In the genomic region with DNA sequence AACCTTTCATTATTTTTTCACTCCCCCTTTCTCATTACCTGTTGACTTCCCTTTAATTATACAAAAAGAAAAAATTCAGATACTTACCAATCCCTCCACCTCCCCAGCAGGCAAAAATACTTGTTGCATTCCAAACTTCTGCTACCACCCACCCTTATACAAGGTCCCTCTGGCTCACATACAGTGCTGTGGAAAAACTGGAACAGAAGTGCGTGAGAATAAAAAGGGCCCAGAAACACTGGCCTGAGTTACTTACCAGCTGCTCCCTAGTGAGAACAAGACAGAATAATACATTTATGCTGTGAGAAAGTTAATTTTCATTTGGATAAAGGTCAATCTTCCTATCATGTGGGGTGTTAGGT, we compare ENCODE assay signal across 18 cellular contexts. TPM values are rescaled to one million over a fixed set of nuclear protein-coding genes. Genes with fewer than 3 reads are reported as not detected.
DNase-seq lines count a peak whose midpoint lies in the region; ATAC-seq and TF ChIP-seq lines count a peak whose summit lies in the region.
"Had no signal": no experiment of that assay in that cellular context is flagged by ENCODE, and none has a peak within 500 bp of the region (broad histone marks: within the 10 kb centered on the region; RNA-seq: fewer than 3 reads in every experiment).

No MANE protein-coding gene starts in this region.

- DNase-seq in GM03348 (ENCODE audit: low spot score) (peak; percentile 31), IMR-90 (no peak), mammary epithelial cell (no peak), gastrocnemius medialis (no peak), retina (no peak), KBM-7 (no peak)
- DNase-seq: ACHN, AML-193, DND-41, MV-4-11, NCI-H1694 treated with DMSO at 0.1 percent for 48 hours, NCI-H510A treated with DMSO at 0.1 percent for 48 hours, NCI-H82, RPMI8226, SIG-M5 had no signal

- no peak for ATAC-seq in IMR-90 (ENCODE audit: low read depth)
- ATAC-seq in gastrocnemius medialis, result no peak
- no peak for ATAC-seq in HG03457 (IDR thresholded peaks at IDR 0.05; ENCODE audit: unreplicated experiment)

- peaks cover 45% of the 10 kb centered on the region for H4K20me1 ChIP-seq in IMR-90 (ENCODE audit: insufficient read depth, low read length)
- H4K20me1 ChIP-seq in mammary epithelial cell (ENCODE audit: insufficient read depth, low read length), result no peaks in the 10 kb centered on the region

- no peaks in the 10 kb centered on the region for H3K9me3 ChIP-seq in IMR-90 (ENCODE audit: control insufficient read depth, insufficient read depth, low read length)
- no peaks in the 10 kb centered on the region for H3K9me3 ChIP-seq in mammary epithelial cell (replicated peaks; ENCODE audit: insufficient read depth, low read length)
- no peaks in the 10 kb centered on the region for H3K9me3 ChIP-seq in gastrocnemius medialis

- BruUV-seq in IMR-90 (replicated peaks; lab: Mats Ljungman, UMichigan), result no TSS peak
- BruUV-seq in mammary epithelial cell (replicated peaks; lab: Mats Ljungman, UMichigan), result TSS peak; percentile 32

- no peak overlapping the region for H2BK120ac ChIP-seq in IMR-90 (ENCODE audit: low read depth, low read length)

- peaks cover 98% of the 10 kb centered on the region for H3K79me2 ChIP-seq in mammary epithelial cell (ENCODE audit: insufficient read depth, low read length)

- H3K9ac ChIP-seq in IMR-90 (ENCODE audit: low read depth, low read length), result no peak overlapping the region
- no peak overlapping the region for H3K9ac ChIP-seq in mammary epithelial cell (ENCODE audit: insufficient read depth, low read length)

- H3K4me1 ChIP-seq in IMR-90 (ENCODE audit: control insufficient read depth, insufficient read depth, low read length), result peaks cover 9% of the 10 kb centered on the region
- no peaks in the 10 kb centered on the region for H3K4me1 ChIP-seq in mammary epithelial cell (ENCODE audit: insufficient read depth, low read length)
- H3K4me1 ChIP-seq in gastrocnemius medialis, result peaks cover 60 to 61% of the 10 kb centered on the region in 2 donors

- no peak overlapping the region for H2BK20ac ChIP-seq in IMR-90 (ENCODE audit: low read depth, low read length)

- H2BK15ac ChIP-seq in IMR-90 (ENCODE audit: low read depth, low read length), result no peak overlapping the region

- H3K14ac ChIP-seq in IMR-90 (replicated peaks; ENCODE audit: low read depth, low read length), result 0 out of 2 replicates have a peak overlapping the region, but pooled peaks have one; percentile 40

- H3K4me2 ChIP-seq in IMR-90 (ENCODE audit: low read depth, low read length) (no peak overlapping the region), mammary epithelial cell (ENCODE audit: insufficient read depth, low read depth, low read length) (no peak overlapping the region)

- H3K18ac ChIP-seq in IMR-90 (ENCODE audit: low read depth, low read length), result no peak overlapping the region

- intact Hi-C loops in IMR-90 (cut with micrococcal nuclease) (no loop called here), mammary epithelial cell (cut with micrococcal nuclease) (no loop called here), gastrocnemius medialis (cut with DNase I; ENCODE audit: low total_unique reads) (no loop called here)

- H4K91ac ChIP-seq in IMR-90 (ENCODE audit: insufficient read depth, low read depth, low read length), result no peak overlapping the region

- TF ChIP-seq CTCF in IMR-90 (conservative IDR thresholded peaks at IDR 0.05; ENCODE audit: low read depth, low read length) (no peak), mammary epithelial cell (conservative IDR thresholded peaks at IDR 0.05 in 1 of 2, IDR thresholded peaks at IDR 0.05 in 1 of 2; ENCODE audit: extremely low read depth in 1 of 2, insufficient read depth in 1 of 2, low read depth in 1 of 2, low read length in 2 of 2) (no peak), gastrocnemius medialis (IDR thresholded peaks at IDR 0.05 in 4 of 5, conservative IDR thresholded peaks at IDR 0.05 in 1 of 5) (no peak)

- no peak overlapping the region for H4K5ac ChIP-seq in IMR-90 (ENCODE audit: low read depth, low read length)

- no peak overlapping the region for H2BK5ac ChIP-seq in IMR-90 (ENCODE audit: low read depth, low read length, poor library complexity, severe bottlenecking)

- H3K23ac ChIP-seq in IMR-90 (ENCODE audit: low read depth, low read length), result no peak overlapping the region

- H2AK5ac ChIP-seq in IMR-90 (ENCODE audit: low read depth, low read length), result no peak overlapping the region

- no peak overlapping the region for H3K4ac ChIP-seq in IMR-90 (ENCODE audit: low read depth, low read length)

- H4K8ac ChIP-seq in IMR-90 (ENCODE audit: low read depth in 2 of 2, low read length in 2 of 2), result no peak overlapping the region

- H3K27ac ChIP-seq in IMR-90 (ENCODE audit: insufficient read depth, low read length) (peak overlapping the region; percentile 82; the same call in 1 of the 2 replicates), mammary epithelial cell (ENCODE audit: insufficient read depth, low read depth, low read length) (no peak overlapping the region), gastrocnemius medialis (peak overlapping the region; percentile 53 to 83 (median 78))
- H3K27ac ChIP-seq: C4-2B had no signal

- H3K79me1 ChIP-seq in IMR-90 (ENCODE audit: low read depth in 1 of 2, low read length in 2 of 2), result peaks cover 65 to 84% of the 10 kb centered on the region in 2 experiments

- H2AK9ac ChIP-seq in IMR-90 (replicated peaks; ENCODE audit: low read depth, low read length, poor library complexity), result no peak overlapping the region

- H3K9me1 ChIP-seq in IMR-90 (ENCODE audit: insufficient read depth, low read length), result peaks cover 17% of the 10 kb centered on the region; the same call in 1 of the 2 replicates

- POLR2A ChIA-PET in IMR-90 (lab: Charles Lee; ENCODE audit: unreplicated experiment), result no interaction called here

- no CpG with 5 or more reads among the region's 1 CpG for WGBS in IMR-90 (ENCODE audit: extremely low coverage in 2 of 2, insufficient read length in 1 of 2), 2 experiments
- WGBS in mammary epithelial cell (ENCODE audit: low coverage, missing lambda C conversion rate), result 56% methylated on average over 1 of the region's 1 CpG

- H3K56ac ChIP-seq in IMR-90 (ENCODE audit: extremely low read depth, insufficient read depth, low read length), result no peak overlapping the region

- dilution Hi-C loops in IMR-90 (cut with HindIII; ENCODE audit: low sequenced_read_pairs, unreplicated experiment) (no loop called here), mammary epithelial cell (cut with HindIII; ENCODE audit: low sequenced_read_pairs) (no loop called here)

- no peaks in the 10 kb centered on the region for H3K27me3 ChIP-seq in IMR-90 (ENCODE audit: control insufficient read depth, insufficient read depth, low read length)
- no peaks in the 10 kb centered on the region for H3K27me3 ChIP-seq in mammary epithelial cell (ENCODE audit: insufficient read depth, low read length)
- H3K27me3 ChIP-seq in gastrocnemius medialis, result no peaks in the 10 kb centered on the region

- H3K4me3 ChIP-seq in IMR-90 (ENCODE audit: insufficient read depth, low read depth, low read length) (no peak overlapping the region), mammary epithelial cell (replicated peaks in 1 of 3; ENCODE audit: insufficient read depth in 1 of 3, low read depth in 2 of 3, low read length in 3 of 3) (no peak overlapping the region), gastrocnemius medialis (no peak overlapping the region)

- CTCF ChIA-PET in IMR-90 (lab: Yijun Ruan, JAX), result interaction anchor here (0.6 kb wide), 1 partner anchor 23 kb away, joined by 3 read pairs; no protein-coding TSS in a partner anchor
- CTCF ChIA-PET in mammary epithelial cell (lab: Charles Lee; ENCODE audit: low non-redundant PET), result no interaction called here

- H2AFZ ChIP-seq in IMR-90 (replicated peaks; ENCODE audit: low read length, poor library complexity), result no peak overlapping the region
- no peak overlapping the region for H2AFZ ChIP-seq in mammary epithelial cell (ENCODE audit: low read depth, low read length)

- in situ Hi-C loops in IMR-90 (cut with MboI; ENCODE audit: low sequenced_read_pairs) (no loop called here), mammary epithelial cell (cut with MboI; ENCODE audit: low sequenced_read_pairs in 2 of 2) (no loop called here), gastrocnemius medialis (cut with MboI; ENCODE audit: low sequenced_read_pairs in 4 of 4) (no loop called here), KBM-7 (cut with MboI; ENCODE audit: low pct_unique_long_range_greater_than_20kb, low sequenced_read_pairs) (no loop called here)

- no peak for TF ChIP-seq RAD21 in IMR-90 (IDR thresholded peaks at IDR 0.05; ENCODE audit: low read length)

- TF ChIP-seq POLR2A in IMR-90 (IDR thresholded peaks at IDR 0.05; ENCODE audit: low read depth, low read length), result no peak
- no peak for TF ChIP-seq POLR2A in gastrocnemius medialis (IDR thresholded peaks at IDR 0.05)

- H3K36me3 ChIP-seq in IMR-90 (ENCODE audit: control insufficient read depth, insufficient read depth, low read length) (peaks cover 10% of the 10 kb centered on the region), mammary epithelial cell (ENCODE audit: insufficient read depth, low read length) (peaks cover 16% of the 10 kb centered on the region), gastrocnemius medialis (peaks cover 0 to 8% of the 10 kb centered on the region in 2 donors)

TF ChIP-seq in IMR-90, 13 proteins besides CTCF, POLR2A, EP300 and RAD21 (continues in another document):
- TF ChIP-seq CEBPB (IDR thresholded peaks at IDR 0.05; ENCODE audit: low read depth, low read length), result no peak
- no peak for TF ChIP-seq FOS (IDR thresholded peaks at IDR 0.05; ENCODE audit: low read depth, low read length)
- TF ChIP-seq, protein P1, sequence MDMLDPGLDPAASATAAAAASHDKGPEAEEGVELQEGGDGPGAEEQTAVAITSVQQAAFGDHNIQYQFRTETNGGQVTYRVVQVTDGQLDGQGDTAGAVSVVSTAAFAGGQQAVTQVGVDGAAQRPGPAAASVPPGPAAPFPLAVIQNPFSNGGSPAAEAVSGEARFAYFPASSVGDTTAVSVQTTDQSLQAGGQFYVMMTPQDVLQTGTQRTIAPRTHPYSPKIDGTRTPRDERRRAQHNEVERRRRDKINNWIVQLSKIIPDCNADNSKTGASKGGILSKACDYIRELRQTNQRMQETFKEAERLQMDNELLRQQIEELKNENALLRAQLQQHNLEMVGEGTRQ (IDR thresholded peaks at IDR 0.05; ENCODE audit: low read depth, low read length), result no peak

RNA-seq across cellular contexts. Expression of a gene that starts 46.9 kb away (rescaled TPM):
- total RNA-seq in IMR-90 (2012; rRNA removed) (not detected in 2 replicates), mammary epithelial cell (under 1 TPM; 0.17 to 0.99 TPM), gastrocnemius medialis (10 to 100 TPM; 48.9 to 68.6 (median 59.4) TPM)
- polyA plus RNA-seq in IMR-90 (2012; rRNA removed) (0.03 and 0.09 TPM in 2 replicates), mammary epithelial cell (0.05 TPM)
- 0.03 and 0.08 TPM in 2 replicates for polyA plus RNA-seq in IMR-90 (2012; cell fraction: cytosol; rRNA removed)
- polyA plus RNA-seq in IMR-90 (2012; cell fraction: nucleus; rRNA removed; ENCODE audit: low replicate concordance), result 0.19 and 0.51 TPM in 2 replicates
- polyA minus RNA-seq in mammary epithelial cell, result not detected
- total RNA-seq: G401 had no signal

RNA-seq across cellular contexts. Expression of a gene that starts 57.1 kb away (rescaled TPM):
- total RNA-seq in IMR-90 (2012; rRNA removed) (109 and 135 TPM in 2 replicates), mammary epithelial cell (100 to 1,000 TPM; 113 to 129 TPM), gastrocnemius medialis (100 to 1,000 TPM; 106 to 185 (median 136) TPM)
- polyA plus RNA-seq in IMR-90 (2012; rRNA removed) (61.6 and 63.3 TPM in 2 replicates), mammary epithelial cell (75.6 TPM)
- polyA plus RNA-seq in IMR-90 (2012; cell fraction: cytosol; rRNA removed), result 22.7 and 26.4 TPM in 2 replicates
- polyA plus RNA-seq in IMR-90 (2012; cell fraction: nucleus; rRNA removed; ENCODE audit: low replicate concordance), result 86.9 and 136 TPM in 2 replicates
- polyA minus RNA-seq in mammary epithelial cell, result 96.1 TPM

Comparison
In these comparisons a context has a peak if more than half of its experiments do, and no peak if none do; other contexts are left out.
1. RNA of a gene that starts 46.9 kb away (total RNA-seq): 48.9 to 68.6 TPM in gastrocnemius medialis; 0.17 to 0.99 TPM in mammary epithelial cell and not detected in IMR-90; every median in the first group is over 10 times any median in the second.